ENCODE assay signal across 2 cellular contexts in genomic region chr6:34074064-34074739, GRCh38.
TF ChIP-seq lines count a peak whose summit lies in the region.

No MANE protein-coding gene starts in this region.

TF ChIP-seq in GM23338, 12 proteins besides CTCF, POLR2A, EP300 and RAD21:
- TF ChIP-seq ZNF331 (CRISPR knock-in tag; IDR thresholded peaks at IDR 0.05; ENCODE audit: low read depth), result peak; percentile 43; the same call in 1 of the 2 replicates
- TF ChIP-seq CREB1 (CRISPR knock-in tag; IDR thresholded peaks at IDR 0.05; ENCODE audit: low read depth), result no peak
- no peak for TF ChIP-seq NANOG (IDR thresholded peaks at IDR 0.05; ENCODE audit: borderline replicate concordance)
- TF ChIP-seq EZH2 (IDR thresholded peaks at IDR 0.05; ENCODE audit: low read depth, unreplicated experiment), result no peak
- TF ChIP-seq, protein P1, sequence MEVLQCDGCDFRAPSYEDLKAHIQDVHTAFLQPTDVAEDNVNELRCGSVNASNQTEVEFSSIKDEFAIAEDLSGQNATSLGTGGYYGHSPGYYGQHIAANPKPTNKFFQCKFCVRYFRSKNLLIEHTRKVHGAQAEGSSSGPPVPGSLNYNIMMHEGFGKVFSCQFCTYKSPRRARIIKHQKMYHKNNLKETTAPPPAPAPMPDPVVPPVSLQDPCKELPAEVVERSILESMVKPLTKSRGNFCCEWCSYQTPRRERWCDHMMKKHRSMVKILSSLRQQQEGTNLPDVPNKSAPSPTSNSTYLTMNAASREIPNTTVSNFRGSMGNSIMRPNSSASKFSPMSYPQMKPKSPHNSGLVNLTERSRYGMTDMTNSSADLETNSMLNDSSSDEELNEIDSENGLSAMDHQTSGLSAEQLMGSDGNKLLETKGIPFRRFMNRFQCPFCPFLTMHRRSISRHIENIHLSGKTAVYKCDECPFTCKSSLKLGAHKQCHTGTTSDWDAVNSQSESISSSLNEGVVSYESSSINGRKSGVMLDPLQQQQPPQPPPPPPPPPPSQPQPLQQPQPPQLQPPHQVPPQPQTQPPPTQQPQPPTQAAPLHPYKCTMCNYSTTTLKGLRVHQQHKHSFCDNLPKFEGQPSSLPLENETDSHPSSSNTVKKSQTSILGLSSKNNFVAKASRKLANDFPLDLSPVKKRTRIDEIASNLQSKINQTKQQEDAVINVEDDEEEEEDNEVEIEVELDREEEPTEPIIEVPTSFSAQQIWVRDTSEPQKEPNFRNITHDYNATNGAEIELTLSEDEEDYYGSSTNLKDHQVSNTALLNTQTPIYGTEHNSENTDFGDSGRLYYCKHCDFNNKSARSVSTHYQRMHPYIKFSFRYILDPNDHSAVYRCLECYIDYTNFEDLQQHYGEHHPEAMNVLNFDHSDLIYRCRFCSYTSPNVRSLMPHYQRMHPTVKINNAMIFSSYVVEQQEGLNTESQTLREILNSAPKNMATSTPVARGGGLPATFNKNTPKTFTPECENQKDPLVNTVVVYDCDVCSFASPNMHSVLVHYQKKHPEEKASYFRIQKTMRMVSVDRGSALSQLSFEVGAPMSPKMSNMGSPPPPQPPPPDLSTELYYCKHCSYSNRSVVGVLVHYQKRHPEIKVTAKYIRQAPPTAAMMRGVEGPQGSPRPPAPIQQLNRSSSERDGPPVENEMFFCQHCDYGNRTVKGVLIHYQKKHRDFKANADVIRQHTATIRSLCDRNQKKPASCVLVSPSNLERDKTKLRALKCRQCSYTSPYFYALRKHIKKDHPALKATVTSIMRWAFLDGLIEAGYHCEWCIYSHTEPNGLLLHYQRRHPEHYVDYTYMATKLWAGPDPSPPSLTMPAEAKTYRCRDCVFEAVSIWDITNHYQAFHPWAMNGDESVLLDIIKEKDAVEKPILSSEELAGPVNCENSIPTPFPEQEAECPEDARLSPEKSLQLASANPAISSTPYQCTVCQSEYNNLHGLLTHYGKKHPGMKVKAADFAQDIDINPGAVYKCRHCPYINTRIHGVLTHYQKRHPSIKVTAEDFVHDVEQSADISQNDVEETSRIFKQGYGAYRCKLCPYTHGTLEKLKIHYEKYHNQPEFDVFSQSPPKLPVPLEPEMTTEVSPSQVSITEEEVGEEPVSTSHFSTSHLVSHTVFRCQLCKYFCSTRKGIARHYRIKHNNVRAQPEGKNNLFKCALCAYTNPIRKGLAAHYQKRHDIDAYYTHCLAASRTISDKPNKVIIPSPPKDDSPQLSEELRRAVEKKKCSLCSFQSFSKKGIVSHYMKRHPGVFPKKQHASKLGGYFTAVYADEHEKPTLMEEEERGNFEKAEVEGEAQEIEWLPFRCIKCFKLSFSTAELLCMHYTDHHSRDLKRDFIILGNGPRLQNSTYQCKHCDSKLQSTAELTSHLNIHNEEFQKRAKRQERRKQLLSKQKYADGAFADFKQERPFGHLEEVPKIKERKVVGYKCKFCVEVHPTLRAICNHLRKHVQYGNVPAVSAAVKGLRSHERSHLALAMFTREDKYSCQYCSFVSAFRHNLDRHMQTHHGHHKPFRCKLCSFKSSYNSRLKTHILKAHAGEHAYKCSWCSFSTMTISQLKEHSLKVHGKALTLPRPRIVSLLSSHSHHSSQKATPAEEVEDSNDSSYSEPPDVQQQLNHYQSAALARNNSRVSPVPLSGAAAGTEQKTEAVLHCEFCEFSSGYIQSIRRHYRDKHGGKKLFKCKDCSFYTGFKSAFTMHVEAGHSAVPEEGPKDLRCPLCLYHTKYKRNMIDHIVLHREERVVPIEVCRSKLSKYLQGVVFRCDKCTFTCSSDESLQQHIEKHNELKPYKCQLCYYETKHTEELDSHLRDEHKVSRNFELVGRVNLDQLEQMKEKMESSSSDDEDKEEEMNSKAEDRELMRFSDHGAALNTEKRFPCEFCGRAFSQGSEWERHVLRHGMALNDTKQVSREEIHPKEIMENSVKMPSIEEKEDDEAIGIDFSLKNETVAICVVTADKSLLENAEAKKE (CRISPR knock-in tag; IDR thresholded peaks at IDR 0.05), result no peak
- TF ChIP-seq JUNB (IDR thresholded peaks at IDR 0.05; ENCODE audit: unreplicated experiment), result no peak

TF ChIP-seq in K562, 482 proteins besides CTCF, POLR2A, EP300 and RAD21:
- peak; percentile 50; the same call in 1 of the 2 replicates for TF ChIP-seq BCOR (IDR thresholded peaks at IDR 0.05)
- TF ChIP-seq, protein P2, sequence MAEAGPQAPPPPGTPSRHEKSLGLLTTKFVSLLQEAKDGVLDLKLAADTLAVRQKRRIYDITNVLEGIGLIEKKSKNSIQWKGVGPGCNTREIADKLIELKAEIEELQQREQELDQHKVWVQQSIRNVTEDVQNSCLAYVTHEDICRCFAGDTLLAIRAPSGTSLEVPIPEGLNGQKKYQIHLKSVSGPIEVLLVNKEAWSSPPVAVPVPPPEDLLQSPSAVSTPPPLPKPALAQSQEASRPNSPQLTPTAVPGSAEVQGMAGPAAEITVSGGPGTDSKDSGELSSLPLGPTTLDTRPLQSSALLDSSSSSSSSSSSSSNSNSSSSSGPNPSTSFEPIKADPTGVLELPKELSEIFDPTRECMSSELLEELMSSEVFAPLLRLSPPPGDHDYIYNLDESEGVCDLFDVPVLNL (CRISPR knock-in tag; IDR thresholded peaks at IDR 0.05; ENCODE audit: low read depth), result no peak
- peak; percentile 23 for TF ChIP-seq RBM25 (IDR thresholded peaks at IDR 0.05; ENCODE audit: low read depth, low read length, severe bottlenecking)
- TF ChIP-seq PCBP1 (IDR thresholded peaks at IDR 0.05; ENCODE audit: low read depth, low read length, poor library complexity, severe bottlenecking), result no peak
- no peak for TF ChIP-seq CHCHD3 (CRISPR knock-in tag; IDR thresholded peaks at IDR 0.05)
- TF ChIP-seq ZNF347 (CRISPR knock-in tag; IDR thresholded peaks at IDR 0.05; ENCODE audit: low read depth), result no peak
- TF ChIP-seq, protein P3, sequence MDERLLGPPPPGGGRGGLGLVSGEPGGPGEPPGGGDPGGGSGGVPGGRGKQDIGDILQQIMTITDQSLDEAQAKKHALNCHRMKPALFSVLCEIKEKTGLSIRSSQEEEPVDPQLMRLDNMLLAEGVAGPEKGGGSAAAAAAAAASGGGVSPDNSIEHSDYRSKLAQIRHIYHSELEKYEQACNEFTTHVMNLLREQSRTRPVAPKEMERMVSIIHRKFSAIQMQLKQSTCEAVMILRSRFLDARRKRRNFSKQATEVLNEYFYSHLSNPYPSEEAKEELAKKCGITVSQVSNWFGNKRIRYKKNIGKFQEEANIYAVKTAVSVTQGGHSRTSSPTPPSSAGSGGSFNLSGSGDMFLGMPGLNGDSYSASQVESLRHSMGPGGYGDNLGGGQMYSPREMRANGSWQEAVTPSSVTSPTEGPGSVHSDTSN (CRISPR knock-in tag; IDR thresholded peaks at IDR 0.05; ENCODE audit: low read depth), result no peak
- TF ChIP-seq, protein P3 (tag; conservative IDR thresholded peaks at IDR 0.05; ENCODE audit: low read depth), result no peak
- peak in 1 of 2 experiments; percentile 16; a peak in 1 of 4 replicates for TF ChIP-seq KDM1A (IDR thresholded peaks at IDR 0.05)
